In genomic region chr18:12307871-12308385, GRCh38 we compare ENCODE assay signal across 8 cellular contexts. TPM values are rescaled to one million over a fixed set of nuclear protein-coding genes. Genes with fewer than 3 reads are reported as not detected.
DNase-seq lines count a peak whose midpoint lies in the region; ATAC-seq, FAIRE-seq and TF ChIP-seq lines count a peak whose summit lies in the region.

Gene TUBB6, plus strand, starts transcription at chr18:12308241. Its CDS starts 52 bp downstream, at chr18:12308293.

- H3K36me3 Mint-ChIP-seq in activated CD8-positive, alpha-beta memory T cell treated with anti-CD3 and anti-CD28 coated beads, Interleukin-2, amount 10 ng/mL, durations not matched to agents 7 days and 5 days, result peaks cover 15% of the 10 kb centered on the region
- H3K36me3 Mint-ChIP-seq in activated T-helper 2 cell treated with anti-CD3 and anti-CD28 coated beads, Interferon-gamma antibody, Interleukin-2, Interleukin-4, amounts not matched to agents 10 μg/mL and 5 μg/mL and 100 μg/mL, durations not matched to agents 14 hours and 24 hours and 36 hours (ENCODE audit: low read depth), result peaks cover 31% of the 10 kb centered on the region
- H3K36me3 Mint-ChIP-seq in glutamatergic neuron (ENCODE audit: unreplicated experiment), result peaks cover 12% of the 10 kb centered on the region

- no peak for FAIRE-seq in pancreas (lab: Jason Lieb, UNC)

- peak within 1 kb of the TSS; percentile 71 for H3K4me3 Mint-ChIP-seq in activated CD8-positive, alpha-beta memory T cell treated with anti-CD3 and anti-CD28 coated beads, Interleukin-2, amount 10 ng/mL, durations not matched to agents 7 days and 5 days
- peak within 1 kb of the TSS; percentile 88 for H3K4me3 Mint-ChIP-seq in activated T-helper 2 cell treated with anti-CD3 and anti-CD28 coated beads, Interferon-gamma antibody, Interleukin-2, Interleukin-4, amounts not matched to agents 10 μg/mL and 5 μg/mL and 100 μg/mL, durations not matched to agents 14 hours and 24 hours and 36 hours (ENCODE audit: low read depth)
- peak within 1 kb of the TSS; percentile 84 for H3K4me3 Mint-ChIP-seq in glutamatergic neuron (ENCODE audit: unreplicated experiment)

- H3K27ac ChIP-seq in HEK293 (ENCODE audit: extremely low read depth, low read depth, low read length), result peak within 1 kb of the TSS; percentile 80; the same call in 1 of the 2 replicates
- peak within 1 kb of the TSS; percentile 67 to 91 (median 82) for H3K27ac ChIP-seq in pancreas

- intact Hi-C loops in activated T-helper 2 cell treated with anti-CD3 and anti-CD28 coated beads, Interferon-gamma antibody, Interleukin-2, Interleukin-4, amounts not matched to agents 10 μg/mL and 5 μg/mL and 100 μg/mL, durations not matched to agents 14 hours and 24 hours and 36 hours (cut with micrococcal nuclease), result loop anchor here (1.0 kb wide), 1 partner anchor 69 kb away; the partner anchor contains the start of gene AFG3L2
- intact Hi-C loops in pancreas (cut with DNase I), result no loop called here

- POLR2A ChIA-PET in HEK293 (lab: Yijun Ruan, JAX), result interaction anchor here (0.6 to 3.2 kb wide), 6 partner anchors 10 to 576 kb away, joined by 4 to 17 read pairs (median 6); partner anchors contain the start of genes AFG3L2 and PTPN2

- H3K9me3 Mint-ChIP-seq in activated CD8-positive, alpha-beta memory T cell treated with anti-CD3 and anti-CD28 coated beads, Interleukin-2, amount 10 ng/mL, durations not matched to agents 7 days and 5 days (ENCODE audit: low read depth), result peaks cover 3% of the 10 kb centered on the region
- peaks cover 11% of the 10 kb centered on the region for H3K9me3 Mint-ChIP-seq in activated T-helper 2 cell treated with anti-CD3 and anti-CD28 coated beads, Interferon-gamma antibody, Interleukin-2, Interleukin-4, amounts not matched to agents 10 μg/mL and 5 μg/mL and 100 μg/mL, durations not matched to agents 14 hours and 24 hours and 36 hours
- peaks cover 7% of the 10 kb centered on the region for H3K9me3 Mint-ChIP-seq in glutamatergic neuron (ENCODE audit: unreplicated experiment)

- H3K36me3 ChIP-seq in HEK293 (ENCODE audit: control insufficient read depth in 2 of 2, insufficient read depth in 1 of 2, low read length in 2 of 2), result peaks cover 20 to 33% of the 10 kb centered on the region in 2 experiments
- peaks cover 0 to 4% (median 0%) of the 10 kb centered on the region in 3 donors for H3K36me3 ChIP-seq in pancreas

- no peaks in the 10 kb centered on the region for H3K9me3 ChIP-seq in HEK293 (ENCODE audit: control insufficient read depth, insufficient read depth, low read depth, low read length)
- no peaks in the 10 kb centered on the region for H3K9me3 ChIP-seq in pancreas

- WGBS in pancreas, 2 donors, result 2 to 3% methylated on average over 48 to 76 of the region's 76 CpGs

- DNase-seq in activated CD8-positive, alpha-beta memory T cell treated with anti-CD3 and anti-CD28 coated beads, Interleukin-2, amount 10 ng/mL, durations not matched to agents 7 days and 5 days, result peak; percentile 47
- DNase-seq in activated CD8-positive, alpha-beta memory T cell treated with anti-CD3 and anti-CD28 coated beads for 24 hours, result no peak
- peak; percentile 41 for DNase-seq in NCI-H146 treated with DMSO at 0.1 percent for 48 hours (lab: John Stamatoyannopoulos, UW; ENCODE audit: unreplicated experiment)
- peak; percentile 28 for DNase-seq in activated T-helper 2 cell treated with anti-CD3 and anti-CD28 coated beads, Interferon-gamma antibody, Interleukin-2, Interleukin-4, amounts not matched to agents 10 μg/mL and 5 μg/mL and 100 μg/mL, durations not matched to agents 14 hours and 24 hours and 36 hours (ENCODE audit: low spot score)
- DNase-seq in glutamatergic neuron, result peak; percentile 71
- DNase-seq in pancreas, result peak; percentile 31 to 81 (median 64)
- DNase-seq in NAMALWA (ENCODE audit: low spot score), result no peak

- H3K27me3 ChIP-seq in pancreas, result no peaks in the 10 kb centered on the region

- H3K27me3 Mint-ChIP-seq in activated CD8-positive, alpha-beta memory T cell treated with anti-CD3 and anti-CD28 coated beads, Interleukin-2, amount 10 ng/mL, durations not matched to agents 7 days and 5 days, result peaks cover 54% of the 10 kb centered on the region
- peaks cover 36% of the 10 kb centered on the region for H3K27me3 Mint-ChIP-seq in activated T-helper 2 cell treated with anti-CD3 and anti-CD28 coated beads, Interferon-gamma antibody, Interleukin-2, Interleukin-4, amounts not matched to agents 10 μg/mL and 5 μg/mL and 100 μg/mL, durations not matched to agents 14 hours and 24 hours and 36 hours (ENCODE audit: low read depth)
- peaks cover 14% of the 10 kb centered on the region for H3K27me3 Mint-ChIP-seq in glutamatergic neuron (ENCODE audit: unreplicated experiment)

- H3K4me1 ChIP-seq in HEK293 (ENCODE audit: control insufficient read depth, insufficient read depth, low read length), result no peaks in the 10 kb centered on the region
- peaks cover 0 to 6% (median under 1%) of the 10 kb centered on the region in 3 donors for H3K4me1 ChIP-seq in pancreas

- TF ChIP-seq CTCF in HEK293 (tag by site-specific recombination; IDR thresholded peaks at IDR 0.05) (no peak), glutamatergic neuron (IDR thresholded peaks at IDR 0.05; ENCODE audit: partially characterized antibody, unreplicated experiment) (no peak), pancreas (IDR thresholded peaks at IDR 0.05) (no peak)

- CTCF ChIA-PET in activated CD8-positive, alpha-beta memory T cell treated with anti-CD3 and anti-CD28 coated beads, Interleukin-2, amount 10 ng/mL, durations not matched to agents 7 days and 5 days (lab: Charles Lee), result interaction anchor here (2.2 kb wide), 1 partner anchor 21 kb away, joined by 6 read pairs; no protein-coding TSS in a partner anchor
- CTCF ChIA-PET in HEK293 (lab: Yijun Ruan, JAX), result interaction anchor here (1.0 to 12.6 kb wide), 2 partner anchors 20 to 385 kb away, joined by 3 to 101 read pairs; no protein-coding TSS in a partner anchor

- ATAC-seq in activated CD8-positive, alpha-beta memory T cell treated with anti-CD3 and anti-CD28 coated beads, Interleukin-2, amount 10 ng/mL, durations not matched to agents 7 days and 5 days, result peak; percentile 63
- ATAC-seq in pancreas, result peak; percentile 31 to 58 (median 42)

- no peak within 1 kb of the TSS for H3K27ac Mint-ChIP-seq in activated CD8-positive, alpha-beta memory T cell treated with anti-CD3 and anti-CD28 coated beads, Interleukin-2, amount 10 ng/mL, durations not matched to agents 7 days and 5 days
- H3K27ac Mint-ChIP-seq in activated T-helper 2 cell treated with anti-CD3 and anti-CD28 coated beads, Interferon-gamma antibody, Interleukin-2, Interleukin-4, amounts not matched to agents 10 μg/mL and 5 μg/mL and 100 μg/mL, durations not matched to agents 14 hours and 24 hours and 36 hours, result peak within 1 kb of the TSS; percentile 83
- no peak within 1 kb of the TSS for H3K27ac Mint-ChIP-seq in glutamatergic neuron (ENCODE audit: unreplicated experiment)

- H3K4me1 Mint-ChIP-seq in activated CD8-positive, alpha-beta memory T cell treated with anti-CD3 and anti-CD28 coated beads, Interleukin-2, amount 10 ng/mL, durations not matched to agents 7 days and 5 days, result peaks cover 15% of the 10 kb centered on the region
- peaks cover 16% of the 10 kb centered on the region for H3K4me1 Mint-ChIP-seq in activated T-helper 2 cell treated with anti-CD3 and anti-CD28 coated beads, Interferon-gamma antibody, Interleukin-2, Interleukin-4, amounts not matched to agents 10 μg/mL and 5 μg/mL and 100 μg/mL, durations not matched to agents 14 hours and 24 hours and 36 hours (ENCODE audit: low read depth)
- peaks cover 9% of the 10 kb centered on the region for H3K4me1 Mint-ChIP-seq in glutamatergic neuron (ENCODE audit: low read depth, unreplicated experiment)

- H3K4me3 ChIP-seq in HEK293 (ENCODE audit: low read depth, low read length) (peak within 1 kb of the TSS; percentile 70), pancreas (peak within 1 kb of the TSS; percentile 65 to 85 (median 78))

TF ChIP-seq in HEK293, 187 proteins besides CTCF, POLR2A, EP300 and RAD21 (continues in another document):
- TF ChIP-seq ZBTB26 (tag by site-specific recombination; optimal IDR thresholded peaks at IDR 0.05), result peak; percentile 2
- no peak for TF ChIP-seq ZNF585B (tag by site-specific recombination; IDR thresholded peaks at IDR 0.05)
- TF ChIP-seq, protein P1, sequence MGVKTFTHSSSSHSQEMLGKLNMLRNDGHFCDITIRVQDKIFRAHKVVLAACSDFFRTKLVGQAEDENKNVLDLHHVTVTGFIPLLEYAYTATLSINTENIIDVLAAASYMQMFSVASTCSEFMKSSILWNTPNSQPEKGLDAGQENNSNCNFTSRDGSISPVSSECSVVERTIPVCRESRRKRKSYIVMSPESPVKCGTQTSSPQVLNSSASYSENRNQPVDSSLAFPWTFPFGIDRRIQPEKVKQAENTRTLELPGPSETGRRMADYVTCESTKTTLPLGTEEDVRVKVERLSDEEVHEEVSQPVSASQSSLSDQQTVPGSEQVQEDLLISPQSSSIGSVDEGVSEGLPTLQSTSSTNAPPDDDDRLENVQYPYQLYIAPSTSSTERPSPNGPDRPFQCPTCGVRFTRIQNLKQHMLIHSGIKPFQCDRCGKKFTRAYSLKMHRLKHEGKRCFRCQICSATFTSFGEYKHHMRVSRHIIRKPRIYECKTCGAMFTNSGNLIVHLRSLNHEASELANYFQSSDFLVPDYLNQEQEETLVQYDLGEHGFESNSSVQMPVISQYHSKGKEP (tag by site-specific recombination; IDR thresholded peaks at IDR 0.05), result no peak

RNA-seq across cellular contexts. Expression of gene TUBB6, which starts in this region (rescaled TPM):
- total RNA-seq in activated CD8-positive, alpha-beta memory T cell treated with anti-CD3 and anti-CD28 coated beads, Interleukin-2, amount 10 ng/mL, durations not matched to agents 7 days and 5 days, result 10 to 100 TPM; 14.7 to 39.0 TPM
- total RNA-seq in activated T-helper 2 cell treated with anti-CD3 and anti-CD28 coated beads, Interferon-gamma antibody, Interleukin-2, Interleukin-4, amounts not matched to agents 10 μg/mL and 5 μg/mL and 100 μg/mL, durations not matched to agents 14 hours and 24 hours and 36 hours, result 54.2 and 57.2 TPM in 2 replicates
- total RNA-seq in glutamatergic neuron (ENCODE audit: unreplicated experiment) (35.6 TPM), pancreas (10 to 100 TPM; 18.0 to 33.6 (median 22.9) TPM)
- 10 to 100 TPM; 34.0 to 35.0 TPM for polyA plus RNA-seq in pancreas

Comparison
In these comparisons a context has a peak if more than half of its experiments do, and no peak if none do; other contexts are left out.
1. DNase-seq: peak in activated CD8-positive, alpha-beta memory T cell treated with anti-CD3 and anti-CD28 coated beads, Interleukin-2, amount 10 ng/mL, durations not matched to agents 7 days and 5 days (single experiment), NCI-H146 treated with DMSO at 0.1 percent for 48 hours (single experiment), activated T-helper 2 cell treated with anti-CD3 and anti-CD28 coated beads, Interferon-gamma antibody, Interleukin-2, Interleukin-4, amounts not matched to agents 10 μg/mL and 5 μg/mL and 100 μg/mL, durations not matched to agents 14 hours and 24 hours and 36 hours (single experiment), glutamatergic neuron (single experiment) and pancreas (6 of 6); none in activated CD8-positive, alpha-beta memory T cell treated with anti-CD3 and anti-CD28 coated beads for 24 hours (single experiment) and NAMALWA (single experiment).
2. Peak in every context shown above with its lines, with median percentiles within 50 percentile points of each other: H3K4me3 Mint-ChIP-seq.